12 cellular contexts compared by ENCODE assay signal in the genomic region with DNA sequence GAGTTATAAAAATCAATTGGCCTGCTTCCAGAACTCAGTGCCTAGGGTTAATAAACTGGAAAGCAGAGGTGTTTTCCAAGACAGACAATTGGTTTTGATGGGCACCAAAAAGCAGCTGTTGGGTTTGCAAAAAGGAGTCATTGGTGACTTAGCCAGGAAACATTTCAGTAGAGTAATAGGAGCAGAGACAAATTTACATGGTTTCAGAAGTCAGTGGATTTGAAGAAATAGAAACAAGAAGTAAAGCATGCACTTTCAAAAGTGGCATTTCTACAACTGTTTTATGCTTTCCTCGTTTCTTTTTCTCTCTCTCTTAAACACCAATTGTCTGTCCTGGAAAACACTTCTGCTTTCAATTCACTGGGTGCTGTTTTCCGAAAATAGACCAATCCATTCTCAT.
DNase-seq lines count a peak whose midpoint lies in the region; ATAC-seq and TF ChIP-seq lines count a peak whose summit lies in the region.
"Had no signal": no experiment of that assay in that cellular context is flagged by ENCODE, and none has a peak within 500 bp of the region (broad histone marks: within the 10 kb centered on the region; RNA-seq: fewer than 3 reads in every experiment).

No MANE protein-coding gene starts in this region.

- H3K27me3 ChIP-seq in spleen (replicated peaks in 1 of 7) (no peaks in the 10 kb centered on the region), Caco-2 (replicated peaks; ENCODE audit: control insufficient read depth, insufficient read depth, low read length) (no peaks in the 10 kb centered on the region)

- no TSS peak for BruUV-seq in Caco-2 (replicated peaks; lab: Mats Ljungman, UMichigan)

- DNase-seq in fibroblast of peridontal ligament (ENCODE audit: extremely low read depth) (peak; percentile 25), spleen (no peak), mucosa of gallbladder (ENCODE audit: low spot score) (no peak), Caco-2 (no peak)
- DNase-seq: activated B cell treated with CpG ODN at 0.5 μM for 24 hours; activated naive CD4-positive, alpha-beta T cell treated with Interleukin-2 at 50 U/mL for 16 hours; IMR-90 had no signal

- 28 to 40% (median 33%) methylated on average over 2 of the region's 2 CpGs for whole genome bisulfite sequencing in spleen, 5 donors

- peak overlapping the region in 3 of 8 donors; percentile 3 to 54 (median 36) for H3K27ac ChIP-seq in spleen

- no peak overlapping the region for H3K27ac Mint-ChIP-seq in Caco-2 (ENCODE audit: unreplicated experiment)
- H3K27ac Mint-ChIP-seq: activated B cell treated with CpG ODN at 0.5 μM for 24 hours; stimulated activated memory B cell treated with anti-CD40 and anti-IgM and Interleukin-4, amounts not matched to agents 10 μg/mL and 1 μg/mL and 100 μg/mL, for 72 hours had no signal

- H3K27me3 Mint-ChIP-seq in Caco-2 (ENCODE audit: insufficient read depth, unreplicated experiment) = no peaks in the 10 kb centered on the region

- intact Hi-C loops in spleen (cut with DNase I; ENCODE audit: low total_unique reads) (no loop called here), Caco-2 (cut with micrococcal nuclease; ENCODE audit: unreplicated experiment) (loop anchor here (5.0 kb wide), 2 partner anchors 101 to 161 kb away; no protein-coding TSS in a partner anchor)

- no peak overlapping the region for H3K4me3 Mint-ChIP-seq in Caco-2 (ENCODE audit: unreplicated experiment)
- H3K4me3 Mint-ChIP-seq: activated B cell treated with CpG ODN at 0.5 μM for 24 hours; stimulated activated memory B cell treated with anti-CD40 and anti-IgM and Interleukin-4, amounts not matched to agents 10 μg/mL and 1 μg/mL and 100 μg/mL, for 72 hours had no signal

- no peak for TF ChIP-seq CTCF in spleen (IDR thresholded peaks at IDR 0.05 in 8 of 11, conservative IDR thresholded peaks at IDR 0.05 in 3 of 11)
- TF ChIP-seq CTCF in Caco-2 (IDR thresholded peaks at IDR 0.05; ENCODE audit: insufficient read depth in 1 of 2, low read depth in 1 of 2, low read length in 1 of 2, severe bottlenecking in 1 of 2, unreplicated experiment in 1 of 2) = no peak

- CTCF ChIA-PET in Caco-2 (lab: Charles Lee) = no interaction called here

- ATAC-seq in GM18870 (IDR thresholded peaks at IDR 0.05; ENCODE audit: unreplicated experiment) (peak; percentile 75), GM21528 (IDR thresholded peaks at IDR 0.05; ENCODE audit: low FRiP score, unreplicated experiment) (peak; percentile 80), HG03460 (IDR thresholded peaks at IDR 0.05; ENCODE audit: unreplicated experiment) (peak; percentile 80), HG02610 (IDR thresholded peaks at IDR 0.05; ENCODE audit: unreplicated experiment) (no peak)
- ATAC-seq: stimulated activated memory B cell treated with anti-CD40 and anti-IgM and Interleukin-4, amounts not matched to agents 10 μg/mL and 1 μg/mL and 100 μg/mL, for 72 hours had no signal

- H3K4me1 ChIP-seq in spleen = peaks cover 0 to 27% (median 13%) of the 10 kb centered on the region in 6 donors
- peaks cover 24% of the 10 kb centered on the region for H3K4me1 ChIP-seq in Caco-2

- H3K36me3 Mint-ChIP-seq in Caco-2 (ENCODE audit: insufficient read depth, unreplicated experiment) = no peaks in the 10 kb centered on the region
- H3K36me3 Mint-ChIP-seq: stimulated activated memory B cell treated with anti-CD40 and anti-IgM and Interleukin-4, amounts not matched to agents 10 μg/mL and 1 μg/mL and 100 μg/mL, for 72 hours had no signal

- H3K9me3 Mint-ChIP-seq in Caco-2 (ENCODE audit: unreplicated experiment) = no peaks in the 10 kb centered on the region
- H3K9me3 Mint-ChIP-seq: stimulated activated memory B cell treated with anti-CD40 and anti-IgM and Interleukin-4, amounts not matched to agents 10 μg/mL and 1 μg/mL and 100 μg/mL, for 72 hours had no signal

- no peak for TF ChIP-seq POLR2A in spleen (IDR thresholded peaks at IDR 0.05)

- H3K4me3 ChIP-seq in spleen = no peak overlapping the region
- H3K4me3 ChIP-seq in Caco-2 (ENCODE audit: low read depth, low read length) = no peak overlapping the region

- H3K36me3 ChIP-seq in spleen = no peaks in the 10 kb centered on the region
- no peaks in the 10 kb centered on the region for H3K36me3 ChIP-seq in Caco-2 (ENCODE audit: control insufficient read depth, insufficient read depth, low read length)

- H3K9me3 ChIP-seq in spleen (peaks cover 0 to 5% (median 0%) of the 10 kb centered on the region in 8 donors), Caco-2 (no peaks in the 10 kb centered on the region)

- H3K4me1 Mint-ChIP-seq in Caco-2 (ENCODE audit: low read depth, unreplicated experiment) = peaks cover 33% of the 10 kb centered on the region
- H3K4me1 Mint-ChIP-seq: activated B cell treated with CpG ODN at 0.5 μM for 24 hours; stimulated activated memory B cell treated with anti-CD40 and anti-IgM and Interleukin-4, amounts not matched to agents 10 μg/mL and 1 μg/mL and 100 μg/mL, for 72 hours had no signal

- POLR2A ChIA-PET in Caco-2 (lab: Charles Lee) = no interaction called here
